ENCODE assay signal across 18 cellular contexts in genomic region chr9:38039907-38040682, GRCh38. TPM values are rescaled to one million over a fixed set of nuclear protein-coding genes. Genes with fewer than 3 reads are reported as not detected.
DNase-seq lines count a peak whose midpoint lies in the region; ATAC-seq, FAIRE-seq and TF ChIP-seq lines count a peak whose summit lies in the region.
"Had no signal": no experiment of that assay in that cellular context is flagged by ENCODE, and none has a peak within 500 bp of the region (broad histone marks: within the 10 kb centered on the region; RNA-seq: fewer than 3 reads in every experiment).

No MANE protein-coding gene starts in this region.

- intact Hi-C loops in endothelial cell of umbilical vein (cut with micrococcal nuclease), result loop anchor here (1.0 to 2.0 kb wide), 3 partner anchors 7 to 29 kb away; partner anchors contain the start of gene SHB

- peaks cover 63% of the 10 kb centered on the region for H3K79me2 ChIP-seq in endothelial cell of umbilical vein (ENCODE audit: control insufficient read depth, insufficient read depth, low read length)
- peaks cover 81% of the 10 kb centered on the region for H3K79me2 ChIP-seq in osteoblast (ENCODE audit: insufficient read depth, low read length)

- dilution Hi-C loops in endothelial cell of umbilical vein (cut with MboI; ENCODE audit: extremely low pct_ligation_motif_present, low sequenced_read_pairs), result no loop called here

- H3K4me1 ChIP-seq in endothelial cell of umbilical vein (ENCODE audit: control insufficient read depth, extremely low read depth, insufficient read depth, low read length), result peaks cover 54% of the 10 kb centered on the region
- peaks cover 47% of the 10 kb centered on the region for H3K4me1 ChIP-seq in osteoblast (ENCODE audit: insufficient read depth, low read length)
- H3K4me1 ChIP-seq in effector memory CD4-positive, alpha-beta T cell (ENCODE audit: control insufficient read depth, insufficient read depth, low read length, poor library complexity, severe bottlenecking), result no peaks in the 10 kb centered on the region

- ATAC-seq in HG03432 (IDR thresholded peaks at IDR 0.05; ENCODE audit: unreplicated experiment) (no peak), GM18873 (IDR thresholded peaks at IDR 0.05; ENCODE audit: low FRiP score, unreplicated experiment) (no peak)
- ATAC-seq: natural killer cell treated with Interleukin-12 subunit alpha and Interleukin-12 subunit beta and Interleukin-15 and Interleukin-18, amount 100 ng/mL, for 72 hours had no signal

- H2AFZ ChIP-seq in endothelial cell of umbilical vein (ENCODE audit: low read depth, low read length) (no peak overlapping the region), osteoblast (ENCODE audit: low read length) (no peak overlapping the region)

- H3K4me2 ChIP-seq in endothelial cell of umbilical vein (ENCODE audit: insufficient read depth, low read length), result no peak overlapping the region
- H3K4me2 ChIP-seq in osteoblast (ENCODE audit: insufficient read depth, low read length), result no peak overlapping the region

- CTCF ChIA-PET in endothelial cell of umbilical vein (lab: Charles Lee), result interaction anchor here (0.7 kb wide), 1 partner anchor 29 kb away, joined by 3 read pairs; the partner anchor contains the start of gene SHB

- no peaks in the 10 kb centered on the region for H3K9me3 ChIP-seq in endothelial cell of umbilical vein (replicated peaks; ENCODE audit: control insufficient read depth, insufficient read depth, low read length)
- H3K9me3 ChIP-seq in osteoblast (ENCODE audit: low read depth, low read length), result no peaks in the 10 kb centered on the region
- H3K9me3 ChIP-seq in effector memory CD4-positive, alpha-beta T cell (ENCODE audit: control insufficient read depth, low read length), result no peaks in the 10 kb centered on the region
- H3K9me3 ChIP-seq: tibial artery had no signal

- BruUV-seq in endothelial cell of umbilical vein (replicated peaks; lab: Mats Ljungman, UMichigan), result no TSS peak

- no peak for FAIRE-seq in endothelial cell of umbilical vein (lab: Jason Lieb, UNC)

- H3K9ac ChIP-seq in endothelial cell of umbilical vein (replicated peaks; ENCODE audit: extremely low read depth, insufficient read depth, low read length), result no peak overlapping the region

- peak overlapping the region; percentile 77 for H3K27ac ChIP-seq in endothelial cell of umbilical vein (ENCODE audit: insufficient read depth, low read depth, low read length)
- peak overlapping the region; percentile 61 for H3K27ac ChIP-seq in osteoblast (ENCODE audit: low read depth, low read length)
- no peak overlapping the region for H3K27ac ChIP-seq in effector memory CD4-positive, alpha-beta T cell (ENCODE audit: insufficient read depth, low read length, poor library complexity, severe bottlenecking)

- H3K27me3 ChIP-seq in H7 (ENCODE audit: control insufficient read depth, insufficient read depth, low read length) (no peaks in the 10 kb centered on the region), endothelial cell of umbilical vein (ENCODE audit: control insufficient read depth in 2 of 2, insufficient read depth in 2 of 2, low read length in 2 of 2) (no peaks in the 10 kb centered on the region), osteoblast (ENCODE audit: insufficient read depth, low read length) (no peaks in the 10 kb centered on the region)
- no peaks in the 10 kb centered on the region for H3K27me3 ChIP-seq in effector memory CD4-positive, alpha-beta T cell (replicated peaks; ENCODE audit: control insufficient read depth, insufficient read depth, low read length, poor library complexity, severe bottlenecking)
- H3K27me3 ChIP-seq: tibial artery had no signal

- no peak for TF ChIP-seq POLR2A in endothelial cell of umbilical vein (IDR thresholded peaks at IDR 0.05; ENCODE audit: low read depth, low read length)

- TF ChIP-seq CTCF in endothelial cell of umbilical vein (IDR thresholded peaks at IDR 0.05; ENCODE audit: extremely low read depth in 1 of 2, insufficient read depth in 1 of 2, low read depth in 1 of 2, low read length in 2 of 2) (no peak), osteoblast (IDR thresholded peaks at IDR 0.05; ENCODE audit: extremely low read depth, low read depth, low read length) (no peak)

- H3K4me3 ChIP-seq in H7 (ENCODE audit: insufficient read depth, low read depth, low read length) (no peak overlapping the region), endothelial cell of umbilical vein (replicated peaks in 1 of 3; ENCODE audit: insufficient read depth in 1 of 3, low read depth in 1 of 3, low read length in 3 of 3) (no peak overlapping the region), osteoblast (ENCODE audit: insufficient read depth, low read length) (no peak overlapping the region)
- no peak overlapping the region for H3K4me3 ChIP-seq in effector memory CD4-positive, alpha-beta T cell (ENCODE audit: insufficient read depth, low read depth, low read length, poor library complexity, severe bottlenecking)
- H3K4me3 ChIP-seq: tibial artery had no signal

- H3K36me3 ChIP-seq in H7 (replicated peaks; ENCODE audit: control insufficient read depth, insufficient read depth, low read length) (no peaks in the 10 kb centered on the region), endothelial cell of umbilical vein (ENCODE audit: control insufficient read depth in 2 of 2, extremely low read depth in 1 of 2, insufficient read depth in 2 of 2, low read length in 2 of 2) (no peaks in the 10 kb centered on the region), osteoblast (ENCODE audit: insufficient read depth, low read length) (no peaks in the 10 kb centered on the region)
- no peaks in the 10 kb centered on the region for H3K36me3 ChIP-seq in effector memory CD4-positive, alpha-beta T cell (ENCODE audit: control insufficient read depth, insufficient read depth, low read length)
- H3K36me3 ChIP-seq: tibial artery had no signal

- H4K20me1 ChIP-seq in endothelial cell of umbilical vein (replicated peaks; ENCODE audit: control insufficient read depth, extremely low read depth, insufficient read depth, low read length) (no peaks in the 10 kb centered on the region), osteoblast (ENCODE audit: insufficient read depth, low read length) (peaks cover 9% of the 10 kb centered on the region)

- H3K9me1 ChIP-seq in endothelial cell of umbilical vein (replicated peaks; ENCODE audit: control insufficient read depth, extremely low read depth, insufficient read depth, low read length), result no peaks in the 10 kb centered on the region

- peak; percentile 20 for DNase-seq in H7
- DNase-seq in OCI-M2 (lab: John Stamatoyannopoulos, UW; ENCODE audit: unreplicated experiment), result peak; percentile 31
- DNase-seq in endothelial cell of umbilical vein (ENCODE audit: low read depth, low spot score), result no peak
- no peak for DNase-seq in osteoblast (ENCODE audit: insufficient read length, low spot score, missing footprints)
- DNase-seq in NCI-H748 (lab: John Stamatoyannopoulos, UW; ENCODE audit: unreplicated experiment), result no peak
- no peak for DNase-seq in effector memory CD4-positive, alpha-beta T cell
- DNase-seq: activated effector memory CD4-positive, alpha-beta T cell treated with anti-CD3 and anti-CD28 coated beads, Interleukin-2, amount 50 U/mL, for 16 hours; aorta; C1 segment of cervical spinal cord; DMS79; KBM-7; NCI-H1417 treated with DMSO at 0.1 percent for 48 hours; retina; stimulated activated CD4-positive, alpha-beta T cell treated with anti-CD3 and anti-CD28 coated beads, Interleukin-2, amount 100 ng/mL, for 24 hours; tibial artery had no signal

- POLR2A ChIA-PET in endothelial cell of umbilical vein (lab: Charles Lee), result no interaction called here

TF ChIP-seq in endothelial cell of umbilical vein, 7 proteins besides CTCF, POLR2A, EP300 and RAD21:
- TF ChIP-seq MAX (IDR thresholded peaks at IDR 0.05; ENCODE audit: insufficient read depth, insufficient read length) (no peak), GATA2 (IDR thresholded peaks at IDR 0.05; ENCODE audit: insufficient read depth, insufficient read length, low read depth, low read length) (no peak), MYC (IDR thresholded peaks at IDR 0.05; ENCODE audit: low read depth, low read length) (no peak), POLR2AphosphoS5 (IDR thresholded peaks at IDR 0.05; ENCODE audit: insufficient read depth, low read depth, low read length) (no peak), JUN (IDR thresholded peaks at IDR 0.05; ENCODE audit: borderline replicate concordance, insufficient read depth, insufficient read length, low read depth) (no peak), FOS (IDR thresholded peaks at IDR 0.05; ENCODE audit: borderline replicate concordance, insufficient read depth, low read length) (no peak), EZH2 (IDR thresholded peaks at IDR 0.05; ENCODE audit: borderline replicate concordance, low read depth, low read length, severe bottlenecking) (no peak)

RNA-seq across cellular contexts. Expression of gene SHB, which starts 28.9 kb away (rescaled TPM):
- total RNA-seq in H7 (2014; rRNA removed; shearing (Covaris generic)), result 11.6 and 18.0 TPM in 2 replicates
- total RNA-seq in endothelial cell of umbilical vein, result 22.3 and 24.9 TPM in 2 replicates
- polyA plus RNA-seq in endothelial cell of umbilical vein, result 13.3 and 13.4 TPM in 2 replicates
- polyA plus RNA-seq in endothelial cell of umbilical vein (2011; cell fraction: cytosol; rRNA removed), result 14.1 and 14.4 TPM in 2 replicates
- 20.6 and 22.2 TPM in 2 replicates for polyA plus RNA-seq in endothelial cell of umbilical vein (2011; cell fraction: nucleus; rRNA removed)
- polyA plus RNA-seq in endothelial cell of umbilical vein (2012), result 10.6 and 11.3 TPM in 2 replicates
- 11.6 and 14.5 TPM in 2 replicates for polyA minus RNA-seq in endothelial cell of umbilical vein
- polyA minus RNA-seq in endothelial cell of umbilical vein (2011; cell fraction: cytosol; rRNA and poly(A)+ RNA removed), result 9.3 TPM
- 18.9 and 33.0 TPM in 2 replicates for polyA minus RNA-seq in endothelial cell of umbilical vein (2011; cell fraction: nucleus; rRNA and poly(A)+ RNA removed)
- 8.8 and 9.4 TPM in 2 replicates for total RNA-seq in osteoblast

Comparison
In these comparisons a context has a peak if more than half of its experiments do, and no peak if none do; other contexts are left out.
1. DNase-seq: peak in H7 (single experiment) and OCI-M2 (single experiment); none in endothelial cell of umbilical vein (single experiment), osteoblast (single experiment), NCI-H748 (single experiment) and effector memory CD4-positive, alpha-beta T cell (0 of 3).